In genomic region chr7:91573405-91573804, GRCh38 we compare ENCODE assay signal across 25 cellular contexts.
"Had no signal": no experiment of that assay in that cellular context is flagged by ENCODE, and none has a peak within 500 bp of the region (broad histone marks: within the 10 kb centered on the region; RNA-seq: fewer than 3 reads in every experiment).

No MANE protein-coding gene starts in this region.

- H3K27ac ChIP-seq: colonic mucosa, epithelial cell of prostate, esophagus squamous epithelium, gastrocnemius medialis, heart right ventricle, left lung, lower lobe of right lung had no signal

- ATAC-seq: effector memory CD8-positive, alpha-beta T cell; esophagus mucosa; gastrocnemius medialis; heart right ventricle; left lung; left ventricle myocardium superior; lower lobe of right lung; mucosa of descending colon had no signal

- DNase-seq: colonic mucosa; cortex of kidney; effector CD8-positive, alpha-beta T cell; effector memory CD8-positive, alpha-beta T cell; endodermal cell; erythroblast; esophagus squamous epithelium; foreskin fibroblast; foreskin melanocyte; gastrocnemius medialis; glutamatergic neuron; head of caudate nucleus; heart right ventricle; hippocampal formation; left lung; left ventricle myocardium superior; lower lobe of right lung; mesenchymal stem cell; mucosa of descending colon; naive B cell had no signal

- H3K9me3 ChIP-seq: colonic mucosa, esophagus squamous epithelium, gastrocnemius medialis, lower lobe of right lung, mucosa of descending colon had no signal

- H3K4me3 ChIP-seq: colonic mucosa, esophagus squamous epithelium, gastrocnemius medialis, heart right ventricle, left lung, lower lobe of right lung, mucosa of descending colon had no signal

- FAIRE-seq: endometrium, islet of Langerhans, keratinocyte had no signal

- H3K36me3 ChIP-seq: colonic mucosa, esophagus squamous epithelium, gastrocnemius medialis, heart right ventricle, left lung, lower lobe of right lung had no signal

- H3K27me3 ChIP-seq: colonic mucosa, esophagus squamous epithelium, gastrocnemius medialis, heart right ventricle, left lung had no signal

- H3K4me1 ChIP-seq: colonic mucosa, gastrocnemius medialis, left lung, lower lobe of right lung had no signal
